In genomic region chr5:17229308-17229707, GRCh38 we compare ENCODE assay signal across 10 cellular contexts. TPM values are rescaled to one million over a fixed set of nuclear protein-coding genes. Genes with fewer than 3 reads are reported as not detected.
DNase-seq lines count a peak whose midpoint lies in the region; ATAC-seq, FAIRE-seq and TF ChIP-seq lines count a peak whose summit lies in the region.
"Had no signal": no experiment of that assay in that cellular context is flagged by ENCODE, and none has a peak within 500 bp of the region (broad histone marks: within the 10 kb centered on the region; RNA-seq: fewer than 3 reads in every experiment).

No MANE protein-coding gene starts in this region.

- intact Hi-C loops in endothelial cell of umbilical vein (cut with micrococcal nuclease), result no loop called here

- H3K9me1 ChIP-seq in endothelial cell of umbilical vein (replicated peaks; ENCODE audit: control insufficient read depth, extremely low read depth, insufficient read depth, low read length), result no peaks in the 10 kb centered on the region

- H3K4me3 ChIP-seq in endothelial cell of umbilical vein (replicated peaks in 1 of 3; ENCODE audit: insufficient read depth in 1 of 3, low read depth in 1 of 3, low read length in 3 of 3), result no peak overlapping the region
- H3K4me3 ChIP-seq: cardiac muscle cell had no signal

- no peaks in the 10 kb centered on the region for H3K27me3 ChIP-seq in endothelial cell of umbilical vein (ENCODE audit: control insufficient read depth in 2 of 2, insufficient read depth in 2 of 2, low read length in 2 of 2)
- H3K27me3 ChIP-seq: cardiac muscle cell had no signal

- ATAC-seq in GM19468 (IDR thresholded peaks at IDR 0.05; ENCODE audit: extremely low read depth, unreplicated experiment), result peak; percentile 29
- ATAC-seq in HG03103 (IDR thresholded peaks at IDR 0.05; ENCODE audit: low read depth, unreplicated experiment), result peak; percentile 30

- FAIRE-seq in endothelial cell of umbilical vein (lab: Jason Lieb, UNC), result no peak
- FAIRE-seq: kidney had no signal

- peaks cover 16% of the 10 kb centered on the region for H3K4me1 ChIP-seq in endothelial cell of umbilical vein (ENCODE audit: control insufficient read depth, extremely low read depth, insufficient read depth, low read length)

- CTCF ChIA-PET in GM10248 (lab: Yijun Ruan, JAX), result interaction anchor here (0.7 to 2.5 kb wide), 5 partner anchors 13 to 50 kb away, joined by 3 to 7 read pairs (median 3); no protein-coding TSS in a partner anchor
- CTCF ChIA-PET in endothelial cell of umbilical vein (lab: Charles Lee), result interaction anchor here (1.9 kb wide), 1 partner anchor 13 kb away, joined by 7 read pairs; no protein-coding TSS in a partner anchor

- DNase-seq in GM10248 (ENCODE audit: extremely low spot score), result peak; percentile 34
- DNase-seq in endothelial cell of umbilical vein (ENCODE audit: low read depth, low spot score), result peak; percentile 21
- DNase-seq in NOMO-1 treated with DMSO at 0.1 percent for 48 hours (lab: John Stamatoyannopoulos, UW; ENCODE audit: unreplicated experiment), result no peak
- DNase-seq in GM03348 (ENCODE audit: low spot score), result no peak
- DNase-seq in effector CD8-positive, alpha-beta T cell (lab: John Stamatoyannopoulos, UW), result no peak
- no peak for DNase-seq in activated CD4-positive, alpha-beta T cell treated with anti-CD3 and anti-CD28 coated beads for 48 hours
- DNase-seq: kidney had no signal

- BruUV-seq in endothelial cell of umbilical vein (replicated peaks; lab: Mats Ljungman, UMichigan), result no TSS peak

- POLR2A ChIA-PET in GM10248 (lab: Yijun Ruan, JAX), result interaction anchor here (0.7 kb wide), 1 partner anchor 271 kb away, joined by 5 read pairs; no protein-coding TSS in a partner anchor
- POLR2A ChIA-PET in endothelial cell of umbilical vein (lab: Charles Lee), result no interaction called here

- no peaks in the 10 kb centered on the region for H3K9me3 ChIP-seq in endothelial cell of umbilical vein (replicated peaks; ENCODE audit: control insufficient read depth, insufficient read depth, low read length)

- H3K79me2 ChIP-seq in endothelial cell of umbilical vein (ENCODE audit: control insufficient read depth, insufficient read depth, low read length), result peaks cover 91% of the 10 kb centered on the region

- no peak overlapping the region for H3K27ac ChIP-seq in endothelial cell of umbilical vein (ENCODE audit: insufficient read depth, low read depth, low read length)
- H3K27ac ChIP-seq: cardiac muscle cell had no signal

- TF ChIP-seq CTCF in GM10248 (IDR thresholded peaks at IDR 0.05; ENCODE audit: control extremely low read depth, extremely low read depth, low read depth, missing control alignments) (no peak), endothelial cell of umbilical vein (IDR thresholded peaks at IDR 0.05; ENCODE audit: extremely low read depth in 1 of 2, insufficient read depth in 1 of 2, low read depth in 1 of 2, low read length in 2 of 2) (no peak)

- no peak overlapping the region for H2AFZ ChIP-seq in endothelial cell of umbilical vein (ENCODE audit: low read depth, low read length)

- H3K9ac ChIP-seq in endothelial cell of umbilical vein (replicated peaks; ENCODE audit: extremely low read depth, insufficient read depth, low read length), result no peak overlapping the region

- H4K20me1 ChIP-seq in endothelial cell of umbilical vein (replicated peaks; ENCODE audit: control insufficient read depth, extremely low read depth, insufficient read depth, low read length), result no peaks in the 10 kb centered on the region

- H3K4me2 ChIP-seq in endothelial cell of umbilical vein (ENCODE audit: insufficient read depth, low read length), result no peak overlapping the region

- dilution Hi-C loops in endothelial cell of umbilical vein (cut with MboI; ENCODE audit: extremely low pct_ligation_motif_present, low sequenced_read_pairs), result no loop called here

- TF ChIP-seq POLR2A in endothelial cell of umbilical vein (IDR thresholded peaks at IDR 0.05; ENCODE audit: low read depth, low read length), result no peak

- no peaks in the 10 kb centered on the region for H3K36me3 ChIP-seq in endothelial cell of umbilical vein (ENCODE audit: control insufficient read depth in 2 of 2, extremely low read depth in 1 of 2, insufficient read depth in 2 of 2, low read length in 2 of 2)
- H3K36me3 ChIP-seq: cardiac muscle cell had no signal

TF ChIP-seq in endothelial cell of umbilical vein, 7 proteins besides CTCF, POLR2A, EP300 and RAD21:
- no peak for TF ChIP-seq MAX (IDR thresholded peaks at IDR 0.05; ENCODE audit: insufficient read depth, insufficient read length)
- no peak for TF ChIP-seq EZH2 (IDR thresholded peaks at IDR 0.05; ENCODE audit: borderline replicate concordance, low read depth, low read length, severe bottlenecking)
TF ChIP-seq in endothelial cell of umbilical vein: peak in this region for 0.

RNA-seq across cellular contexts. Expression of gene BASP1, which starts 11.9 kb away (rescaled TPM):
- total RNA-seq in endothelial cell of umbilical vein, result 79.3 and 102 TPM in 2 replicates
- 58.5 and 69.4 TPM in 2 replicates for polyA plus RNA-seq in endothelial cell of umbilical vein
- 52.8 and 59.1 TPM in 2 replicates for polyA plus RNA-seq in endothelial cell of umbilical vein (2011; cell fraction: cytosol; rRNA removed)
- 16.5 and 27.1 TPM in 2 replicates for polyA plus RNA-seq in endothelial cell of umbilical vein (2011; cell fraction: nucleus; rRNA removed)
- polyA plus RNA-seq in endothelial cell of umbilical vein (2012), result 78.6 and 111 TPM in 2 replicates
- polyA minus RNA-seq in endothelial cell of umbilical vein, result 25.2 and 26.8 TPM in 2 replicates
- 164 TPM for polyA minus RNA-seq in endothelial cell of umbilical vein (2011; cell fraction: cytosol; rRNA and poly(A)+ RNA removed)
- 8.5 and 8.9 TPM in 2 replicates for polyA minus RNA-seq in endothelial cell of umbilical vein (2011; cell fraction: nucleus; rRNA and poly(A)+ RNA removed)

Comparison
In these comparisons a context has a peak if more than half of its experiments do, and no peak if none do; other contexts are left out.
1. DNase-seq: peak in GM10248 (single experiment) and endothelial cell of umbilical vein (single experiment); none in NOMO-1 treated with DMSO at 0.1 percent for 48 hours (single experiment), GM03348 (single experiment), effector CD8-positive, alpha-beta T cell (single experiment) and activated CD4-positive, alpha-beta T cell treated with anti-CD3 and anti-CD28 coated beads for 48 hours (single experiment).